In the genomic region with DNA sequence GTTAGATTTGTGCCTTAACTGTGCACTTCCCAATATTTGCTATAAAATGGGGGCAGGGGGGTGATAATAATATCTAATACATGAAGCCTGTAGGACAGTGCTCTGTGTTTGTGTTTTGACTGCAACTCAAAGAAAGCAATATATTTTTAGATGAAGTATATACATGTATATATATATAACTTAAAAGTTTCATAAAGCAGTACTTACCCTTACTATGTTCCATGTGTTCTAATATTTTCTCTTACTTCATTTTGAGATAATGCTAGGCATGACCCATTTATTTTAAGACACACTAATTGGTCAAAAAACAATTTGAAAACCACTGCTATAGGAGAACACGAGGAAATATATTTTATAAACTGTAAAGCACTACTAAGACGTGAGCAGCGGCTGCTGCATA, we compare ENCODE assay signal across 11 cellular contexts. TPM values are rescaled to one million over a fixed set of nuclear protein-coding genes. Genes with fewer than 3 reads are reported as not detected.
A peak's percentile ranks its signal among the peaks of the same experiment; 100 is the strongest.
DNase-seq lines count a peak whose midpoint lies in the region; ATAC-seq lines count a peak whose summit lies in the region.
"Had no signal": no experiment of that assay in that cellular context is flagged by ENCODE, and none has a peak within 500 bp of the region (broad histone marks: within the 10 kb centered on the region; RNA-seq: fewer than 3 reads in every experiment).

No MANE protein-coding gene starts in this region.

- no peaks in the 10 kb centered on the region for H3K9me3 Mint-ChIP-seq in activated CD8-positive, alpha-beta memory T cell treated with anti-CD3 and anti-CD28 coated beads, Interleukin-2, amount 10 ng/mL, durations not matched to agents 7 days and 5 days (ENCODE audit: low read depth)
- no peaks in the 10 kb centered on the region for H3K9me3 Mint-ChIP-seq in activated T-helper 17 cell treated with anti-CD3 and anti-CD28 coated beads, Interleukin-2, amount 50 U/mL, for 72 hours
- H3K9me3 Mint-ChIP-seq in immature natural killer cell: no peaks in the 10 kb centered on the region

- H3K27ac ChIP-seq in stomach smooth muscle (ENCODE audit: low read length): no peak overlapping the region
- H3K27ac ChIP-seq: neutrophil, SJSA1 had no signal

- CTCF ChIA-PET in activated CD8-positive, alpha-beta memory T cell treated with anti-CD3 and anti-CD28 coated beads, Interleukin-2, amount 10 ng/mL, durations not matched to agents 7 days and 5 days (lab: Charles Lee): interaction anchor here (4.0 kb wide), 1 partner anchor 10 kb away, joined by 49 read pairs; no protein-coding TSS in a partner anchor

- H3K9ac ChIP-seq in stomach smooth muscle (ENCODE audit: low read length in 2 of 2): peak overlapping the region in 1 of 2 donors; percentile 99

- H3K4me1 Mint-ChIP-seq in activated CD8-positive, alpha-beta memory T cell treated with anti-CD3 and anti-CD28 coated beads, Interleukin-2, amount 10 ng/mL, durations not matched to agents 7 days and 5 days: peaks cover 55% of the 10 kb centered on the region
- peaks cover 32% of the 10 kb centered on the region for H3K4me1 Mint-ChIP-seq in activated T-helper 17 cell treated with anti-CD3 and anti-CD28 coated beads, Interleukin-2, amount 50 U/mL, for 72 hours
- peaks cover 70 to 77% of the 10 kb centered on the region in 2 donors for H3K4me1 Mint-ChIP-seq in immature natural killer cell

- peak overlapping the region; percentile 77 to 99 for H3K4me3 ChIP-seq in stomach smooth muscle (ENCODE audit: low read length in 2 of 2)

- H3K4me1 ChIP-seq in stomach smooth muscle (ENCODE audit: control insufficient read depth, insufficient read depth, low read length): peaks cover 41% of the 10 kb centered on the region

- H3K27me3 ChIP-seq in stomach smooth muscle (ENCODE audit: control insufficient read depth in 1 of 2, insufficient read depth in 2 of 2, low read length in 2 of 2): no peaks in the 10 kb centered on the region
- H3K27me3 ChIP-seq: neutrophil, SJSA1 had no signal

- peak overlapping the region; percentile 31 for H3K27ac Mint-ChIP-seq in activated CD8-positive, alpha-beta memory T cell treated with anti-CD3 and anti-CD28 coated beads, Interleukin-2, amount 10 ng/mL, durations not matched to agents 7 days and 5 days
- peak overlapping the region; percentile 92 for H3K27ac Mint-ChIP-seq in activated T-helper 17 cell treated with anti-CD3 and anti-CD28 coated beads, Interleukin-2, amount 50 U/mL, for 72 hours
- H3K27ac Mint-ChIP-seq in immature natural killer cell: peak overlapping the region; percentile 50 to 99 (median 96)

- H3K36me3 ChIP-seq in stomach smooth muscle (ENCODE audit: control insufficient read depth in 2 of 2, insufficient read depth in 2 of 2, low read length in 2 of 2): peaks cover 5 to 7% of the 10 kb centered on the region in 2 donors

- ATAC-seq in activated CD8-positive, alpha-beta memory T cell treated with anti-CD3 and anti-CD28 coated beads, Interleukin-2, amount 10 ng/mL, durations not matched to agents 7 days and 5 days: no peak
- ATAC-seq in activated T-helper 17 cell treated with anti-CD3 and anti-CD28 coated beads, Interleukin-2, amount 50 U/mL, for 72 hours (replicated peaks): no peak
- ATAC-seq in GM21737 (IDR thresholded peaks at IDR 0.05; ENCODE audit: unreplicated experiment): no peak

- no peaks in the 10 kb centered on the region for H3K27me3 Mint-ChIP-seq in activated CD8-positive, alpha-beta memory T cell treated with anti-CD3 and anti-CD28 coated beads, Interleukin-2, amount 10 ng/mL, durations not matched to agents 7 days and 5 days
- H3K27me3 Mint-ChIP-seq in activated T-helper 17 cell treated with anti-CD3 and anti-CD28 coated beads, Interleukin-2, amount 50 U/mL, for 72 hours: no peaks in the 10 kb centered on the region
- peaks cover 8 to 17% (median 8%) of the 10 kb centered on the region in 3 donors for H3K27me3 Mint-ChIP-seq in immature natural killer cell (ENCODE audit: low read depth in 3 of 3)

- no peak for DNase-seq in activated CD8-positive, alpha-beta memory T cell treated with anti-CD3 and anti-CD28 coated beads, Interleukin-2, amount 10 ng/mL, durations not matched to agents 7 days and 5 days
- DNase-seq in activated CD8-positive, alpha-beta memory T cell treated with anti-CD3 and anti-CD28 coated beads, Interleukin-2, amount 50 U/mL, for 4 hours: no peak
- DNase-seq in immature natural killer cell (no peak), ecto neural progenitor cell (ENCODE audit: low spot score) (no peak), NCI-H524 treated with DMSO at 0.1 percent for 48 hours (lab: John Stamatoyannopoulos, UW) (no peak)
- DNase-seq: cerebellar nuclear complex had no signal

- peaks cover 30% of the 10 kb centered on the region for H3K36me3 Mint-ChIP-seq in activated CD8-positive, alpha-beta memory T cell treated with anti-CD3 and anti-CD28 coated beads, Interleukin-2, amount 10 ng/mL, durations not matched to agents 7 days and 5 days
- H3K36me3 Mint-ChIP-seq in activated T-helper 17 cell treated with anti-CD3 and anti-CD28 coated beads, Interleukin-2, amount 50 U/mL, for 72 hours (ENCODE audit: low read depth): peaks cover 62% of the 10 kb centered on the region
- H3K36me3 Mint-ChIP-seq in immature natural killer cell: peaks cover 6 to 18% (median 9%) of the 10 kb centered on the region in 3 donors

- peak overlapping the region; percentile 96 for H3K4me3 Mint-ChIP-seq in activated CD8-positive, alpha-beta memory T cell treated with anti-CD3 and anti-CD28 coated beads, Interleukin-2, amount 10 ng/mL, durations not matched to agents 7 days and 5 days
- H3K4me3 Mint-ChIP-seq in activated T-helper 17 cell treated with anti-CD3 and anti-CD28 coated beads, Interleukin-2, amount 50 U/mL, for 72 hours: peak overlapping the region; percentile 93
- H3K4me3 Mint-ChIP-seq in immature natural killer cell: peak overlapping the region; percentile 92 to 99 (median 98)

- H3K9me3 ChIP-seq in stomach smooth muscle (ENCODE audit: control insufficient read depth in 2 of 2, low read length in 2 of 2): no peaks in the 10 kb centered on the region
- H3K9me3 ChIP-seq: neutrophil, SJSA1 had no signal

RNA-seq across cellular contexts. Expression of gene TRIM52, which starts 2.4 kb away (rescaled TPM):
- total RNA-seq in activated CD8-positive, alpha-beta memory T cell treated with anti-CD3 and anti-CD28 coated beads, Interleukin-2, amount 10 ng/mL, durations not matched to agents 7 days and 5 days: 10 to 100 TPM; 20.0 to 26.2 TPM
- 10 to 100 TPM; 14.3 to 19.4 TPM for total RNA-seq in activated T-helper 17 cell treated with anti-CD3 and anti-CD28 coated beads, Interleukin-2, amount 50 U/mL, for 72 hours
- 10 to 100 TPM; 16.0 to 42.6 (median 18.0) TPM for polyA plus RNA-seq in immature natural killer cell

RNA-seq across cellular contexts. Expression of gene RACK1, which starts 14.9 kb away (rescaled TPM):
- 1,000 to 10,000 TPM; 1,565 to 1,861 TPM for total RNA-seq in activated CD8-positive, alpha-beta memory T cell treated with anti-CD3 and anti-CD28 coated beads, Interleukin-2, amount 10 ng/mL, durations not matched to agents 7 days and 5 days
- total RNA-seq in activated T-helper 17 cell treated with anti-CD3 and anti-CD28 coated beads, Interleukin-2, amount 50 U/mL, for 72 hours: 1,000 to 10,000 TPM; 2,150 to 2,706 TPM
- 1,000 to 10,000 TPM; 1,093 to 1,304 (median 1,251) TPM for polyA plus RNA-seq in immature natural killer cell

RNA-seq across cellular contexts. Expression of gene TRIM41, which starts 35.5 kb away (rescaled TPM):
- 10 to 100 TPM; 40.7 to 44.9 TPM for total RNA-seq in activated CD8-positive, alpha-beta memory T cell treated with anti-CD3 and anti-CD28 coated beads, Interleukin-2, amount 10 ng/mL, durations not matched to agents 7 days and 5 days
- 10 to 100 TPM; 27.1 to 30.8 TPM for total RNA-seq in activated T-helper 17 cell treated with anti-CD3 and anti-CD28 coated beads, Interleukin-2, amount 50 U/mL, for 72 hours
- polyA plus RNA-seq in immature natural killer cell: 1 to 10 TPM in 2 of 3 donors, under 1 TPM in 1; 0.80 to 2.3 (median 1.7) TPM

RNA-seq across cellular contexts. Expression of gene TRIM7, which starts 53.6 kb away (rescaled TPM):
- total RNA-seq in activated CD8-positive, alpha-beta memory T cell treated with anti-CD3 and anti-CD28 coated beads, Interleukin-2, amount 10 ng/mL, durations not matched to agents 7 days and 5 days: 1 to 10 TPM; 1.6 to 1.7 TPM
- 1 to 10 TPM; 2.7 to 5.9 TPM for total RNA-seq in activated T-helper 17 cell treated with anti-CD3 and anti-CD28 coated beads, Interleukin-2, amount 50 U/mL, for 72 hours
- under 1 TPM in 1 of 3 donors, not detected in 2; 0.50 TPM for polyA plus RNA-seq in immature natural killer cell

Comparison
In these comparisons a context has a peak if more than half of its experiments do, and no peak if none do; other contexts are left out.
1. H3K27ac Mint-ChIP-seq: peak in every context shown above with its lines; median percentile 96 in immature natural killer cell; 92 in activated T-helper 17 cell treated with anti-CD3 and anti-CD28 coated beads, Interleukin-2, amount 50 U/mL, for 72 hours; 31 in activated CD8-positive, alpha-beta memory T cell treated with anti-CD3 and anti-CD28 coated beads, Interleukin-2, amount 10 ng/mL, durations not matched to agents 7 days and 5 days.